ENCODE assay signal across 31 cellular contexts in genomic region chr22:42825796-42826195, GRCh38.
"Had no signal": no experiment of that assay in that cellular context is flagged by ENCODE, and none has a peak within 500 bp of the region (broad histone marks: within the 10 kb centered on the region; RNA-seq: fewer than 3 reads in every experiment).

No MANE protein-coding gene starts in this region.

- H3K27me3 Mint-ChIP-seq: naive thymus-derived CD4-positive, alpha-beta T cell; progenitor cell of endocrine pancreas; stimulated activated memory B cell treated with anti-CD40 and anti-IgM and Interleukin-4, amounts not matched to agents 10 μg/mL and 1 μg/mL and 100 μg/mL, for 72 hours; stimulated activated naive CD8-positive, alpha-beta T cell treated with anti-CD3 and anti-CD28 coated beads, Interleukin-15, amount 100 ng/mL, for 72 hours; type B pancreatic cell had no signal

- H3K27ac Mint-ChIP-seq: naive thymus-derived CD4-positive, alpha-beta T cell; nephron; neural progenitor cell; progenitor cell of endocrine pancreas; stimulated activated memory B cell treated with anti-CD40 and anti-IgM and Interleukin-4, amounts not matched to agents 10 μg/mL and 1 μg/mL and 100 μg/mL, for 72 hours; type B pancreatic cell had no signal

- H3K4me1 Mint-ChIP-seq: nephron; neural progenitor cell; stimulated activated memory B cell treated with anti-CD40 and anti-IgM and Interleukin-4, amounts not matched to agents 10 μg/mL and 1 μg/mL and 100 μg/mL, for 72 hours had no signal

- H3K27me3 ChIP-seq: neural progenitor cell, ovary, right lobe of liver, sigmoid colon, spleen, suprapubic skin, testis, tibial artery, transverse colon, upper lobe of right lung, uterus had no signal

- H3K27ac ChIP-seq: neural progenitor cell, ovary, parathyroid adenoma, psoas muscle, right lobe of liver, sigmoid colon, spleen, suprapubic skin, testis, tibial artery, transverse colon, upper lobe of right lung, uterus had no signal

- DNase-seq: naive thymus-derived CD4-positive, alpha-beta T cell; occipital lobe; ovary; posterior cingulate gyrus; psoas muscle; right cardiac atrium; right lobe of liver; sigmoid colon; spleen; stimulated activated CD4-positive, alpha-beta T cell treated with anti-CD3 and anti-CD28 coated beads, Interleukin-12 subunit alpha, Interleukin-12 subunit beta, amount 100 ng/mL, for 4 hours; stimulated activated CD4-positive, alpha-beta T cell treated with anti-CD3 and anti-CD28 coated beads, Interleukin-1b, Interleukin-23, amount 100 ng/mL, for 48 hours; stimulated activated CD4-positive, alpha-beta T cell treated with anti-CD3 and anti-CD28 coated beads, Interleukin-4, amount 100 ng/mL, for 1 hour; stimulated activated CD4-positive, alpha-beta T cell treated with anti-CD3 and anti-CD28 coated beads, Interleukin-4, amount 100 ng/mL, for 4 hours; stimulated activated CD8-positive, alpha-beta memory T cell treated with anti-CD3 and anti-CD28 coated beads, Interleukin-4, amount 100 ng/mL, for 48 hours; stimulated activated naive CD4-positive, alpha-beta T cell; stimulated activated naive CD8-positive, alpha-beta T cell treated with anti-CD3 and anti-CD28 coated beads, Interleukin-15, amount 100 ng/mL, for 72 hours; stimulated activated naive CD8-positive, alpha-beta T cell treated with anti-CD3 and anti-CD28 coated beads, Interleukin-15, Interleukin-2, amounts not matched to agents 100 U/mL and 50 U/mL, for 24 hours; substantia nigra; tibial artery; transverse colon; upper lobe of right lung; uterus had no signal

- H3K36me3 ChIP-seq: ovary, uterus had no signal

- H3K9me3 Mint-ChIP-seq: stimulated activated naive CD8-positive, alpha-beta T cell treated with anti-CD3 and anti-CD28 coated beads, Interleukin-15, amount 100 ng/mL, for 72 hours; type B pancreatic cell had no signal

- H3K4me1 ChIP-seq: neural progenitor cell, parathyroid adenoma, right lobe of liver, sigmoid colon, spleen, suprapubic skin, testis, tibial artery, transverse colon, upper lobe of right lung, uterus had no signal

- H3K4me3 Mint-ChIP-seq: naive thymus-derived CD4-positive, alpha-beta T cell; nephron; neural progenitor cell; stimulated activated memory B cell treated with anti-CD40 and anti-IgM and Interleukin-4, amounts not matched to agents 10 μg/mL and 1 μg/mL and 100 μg/mL, for 72 hours; stimulated activated naive CD8-positive, alpha-beta T cell treated with anti-CD3 and anti-CD28 coated beads, Interleukin-15, amount 100 ng/mL, for 72 hours; type B pancreatic cell had no signal

- H3K4me3 ChIP-seq: neural progenitor cell, ovary, psoas muscle, right lobe of liver, sigmoid colon, smooth muscle cell, spleen, suprapubic skin, testis, tibial artery, transverse colon, upper lobe of right lung, uterus had no signal

- H3K9me3 ChIP-seq: ovary, psoas muscle, right lobe of liver, sigmoid colon, suprapubic skin, testis, tibial artery, transverse colon, upper lobe of right lung, uterus had no signal
